Comparison of ENCODE assay signal across 22 cellular contexts in genomic region chr3:12186046-12186445, GRCh38. TPM values are rescaled to one million over a fixed set of nuclear protein-coding genes. Genes with fewer than 3 reads are reported as not detected.
"Had no signal": no experiment of that assay in that cellular context is flagged by ENCODE, and none has a peak within 500 bp of the region (broad histone marks: within the 10 kb centered on the region; RNA-seq: fewer than 3 reads in every experiment).

No MANE protein-coding gene starts in this region.

- H3K9me3 ChIP-seq: heart left ventricle, pancreas, tibial artery, upper lobe of left lung, uterus had no signal

- H3K27ac Mint-ChIP-seq: natural killer cell treated with Interleukin-12 subunit alpha and Interleukin-12 subunit beta and Interleukin-15 and Interleukin-18, amount 100 ng/mL, for 72 hours; progenitor cell of endocrine pancreas had no signal

- ATAC-seq: heart left ventricle; left colon; left ventricle myocardium superior; natural killer cell treated with Interleukin-12 subunit alpha and Interleukin-12 subunit beta and Interleukin-15 and Interleukin-18, amount 100 ng/mL, for 72 hours; pancreas; sciatic nerve; stimulated activated naive CD8-positive, alpha-beta T cell treated with anti-CD3 and anti-CD28 coated beads, Interleukin-15, Interleukin-2, amounts not matched to agents 100 U/mL and 50 U/mL, for 24 hours had no signal

- H3K27ac ChIP-seq: neural progenitor cell, pancreas, tibial artery, uterus had no signal

- H3K9ac ChIP-seq: neural progenitor cell had no signal

- H3K4me2 ChIP-seq: neural progenitor cell had no signal

- DNase-seq: dermis blood vessel endothelial cell; effector CD8-positive, alpha-beta T cell; heart left ventricle; hippocampal formation; left colon; left ventricle myocardium superior; mesenchymal stem cell; midbrain; occipital lobe; pancreas; stimulated activated CD4-positive, alpha-beta T cell treated with anti-CD3 and anti-CD28 coated beads, Interleukin-12 subunit alpha, Interleukin-12 subunit beta, amount 100 ng/mL, for 4 hours; stimulated activated naive CD8-positive, alpha-beta T cell treated with anti-CD3 and anti-CD28 coated beads, Interleukin-15, Interleukin-2, amounts not matched to agents 100 U/mL and 50 U/mL, for 24 hours; tibial artery; upper lobe of left lung; uterus had no signal

- H3K4me3 Mint-ChIP-seq: natural killer cell treated with Interleukin-12 subunit alpha and Interleukin-12 subunit beta and Interleukin-15 and Interleukin-18, amount 100 ng/mL, for 72 hours; neural progenitor cell had no signal

- H3K36me3 Mint-ChIP-seq: natural killer cell treated with Interleukin-12 subunit alpha and Interleukin-12 subunit beta and Interleukin-15 and Interleukin-18, amount 100 ng/mL, for 72 hours; neural progenitor cell had no signal

- H3K9me3 Mint-ChIP-seq: natural killer cell treated with Interleukin-12 subunit alpha and Interleukin-12 subunit beta and Interleukin-15 and Interleukin-18, amount 100 ng/mL, for 72 hours; neural progenitor cell had no signal

- H3K27me3 ChIP-seq: heart left ventricle, neural progenitor cell, pancreas, tibial artery, upper lobe of left lung, uterus had no signal

- H3K4me3 ChIP-seq: heart left ventricle, lung, neural progenitor cell, pancreas, skin epidermis, tibial artery, upper lobe of left lung, uterus had no signal

- H2AFZ ChIP-seq: neural progenitor cell had no signal

- H3K36me3 ChIP-seq: heart left ventricle, neural progenitor cell, pancreas, tibial artery, upper lobe of left lung, uterus had no signal

- H3K4me1 ChIP-seq: neural progenitor cell, pancreas had no signal

RNA-seq across cellular contexts. Expression of gene TIMP4, which starts 27.3 kb away (rescaled TPM):
- total RNA-seq: glomerular endothelial cell; natural killer cell treated with Interleukin-12 subunit alpha and Interleukin-12 subunit beta and Interleukin-15 and Interleukin-18, amount 100 ng/mL, for 72 hours; progenitor cell of endocrine pancreas had no signal
